In genomic region chr17:68400404-68400735, GRCh38 we compare ENCODE assay signal across 16 cellular contexts. TPM values are rescaled to one million over a fixed set of nuclear protein-coding genes. Genes with fewer than 3 reads are reported as not detected.
A peak's percentile ranks its signal among the peaks of the same experiment; 100 is the strongest.
DNase-seq lines count a peak whose midpoint lies in the region; ATAC-seq, FAIRE-seq and TF ChIP-seq lines count a peak whose summit lies in the region.
"Had no signal": no experiment of that assay in that cellular context is flagged by ENCODE, and none has a peak within 500 bp of the region (broad histone marks: within the 10 kb centered on the region; RNA-seq: fewer than 3 reads in every experiment).

No MANE protein-coding gene starts in this region.

- peaks cover 16% of the 10 kb centered on the region for H3K9me3 Mint-ChIP-seq in T-helper 2 cell treated with Interferon-gamma antibody and Interleukin-4, amounts not matched to agents 5 μg/mL and 100 μg/mL, for 36 hours
- H3K9me3 Mint-ChIP-seq in activated CD4-positive, alpha-beta memory T cell treated with anti-CD3 and anti-CD28 coated beads, Interleukin-2, amount 10 ng/mL, durations not matched to agents 7 days and 5 days: peaks cover 8% of the 10 kb centered on the region
- no peaks in the 10 kb centered on the region for H3K9me3 Mint-ChIP-seq in stimulated activated memory B cell treated with anti-CD40 and anti-IgM and Interleukin-4, amounts not matched to agents 10 μg/mL and 1 μg/mL and 100 μg/mL, for 72 hours
- peaks cover 7% of the 10 kb centered on the region for H3K9me3 Mint-ChIP-seq in CD8-positive, alpha-beta T cell

- WGBS in hepatocyte (ENCODE audit: low lambda C conversion rate, missing lambda C conversion rate): 81% methylated on average over 4 of the region's 4 CpGs
- 90% methylated on average over 4 of the region's 4 CpGs for WGBS in prostate gland
- 74 to 84% methylated on average over 4 of the region's 4 CpGs for whole genome bisulfite sequencing in pancreas, 2 donors

- H2AFZ ChIP-seq in hepatocyte: no peak overlapping the region
- H2AFZ ChIP-seq: PC-9 had no signal

- no peak for ATAC-seq in stimulated activated memory B cell treated with anti-CD40 and anti-IgM and Interleukin-4, amounts not matched to agents 10 μg/mL and 1 μg/mL and 100 μg/mL, for 72 hours
- no peak for ATAC-seq in CD8-positive, alpha-beta T cell
- no peak for ATAC-seq in pancreas

- peak overlapping the region; percentile 63 for H3K27ac Mint-ChIP-seq in T-helper 2 cell treated with Interferon-gamma antibody and Interleukin-4, amounts not matched to agents 5 μg/mL and 100 μg/mL, for 36 hours
- H3K27ac Mint-ChIP-seq in activated CD4-positive, alpha-beta memory T cell treated with anti-CD3 and anti-CD28 coated beads, Interleukin-2, amount 10 ng/mL, durations not matched to agents 7 days and 5 days: peak overlapping the region; percentile 79
- peak overlapping the region; percentile 31 for H3K27ac Mint-ChIP-seq in stimulated activated memory B cell treated with anti-CD40 and anti-IgM and Interleukin-4, amounts not matched to agents 10 μg/mL and 1 μg/mL and 100 μg/mL, for 72 hours
- H3K27ac Mint-ChIP-seq in CD8-positive, alpha-beta T cell: no peak overlapping the region

- H3K27ac ChIP-seq in hepatocyte (peak overlapping the region; percentile 80), prostate gland (no peak overlapping the region), pancreas (no peak overlapping the region)
- H3K27ac ChIP-seq in CD8-positive, alpha-beta T cell (ENCODE audit: low read depth, low read length): no peak overlapping the region
- H3K27ac ChIP-seq: epithelial cell of prostate, KMS-11, PC-9 had no signal

- no peaks in the 10 kb centered on the region for H3K79me2 ChIP-seq in hepatocyte

- DNase-seq in T-helper 2 cell treated with Interferon-gamma antibody and Interleukin-4, amounts not matched to agents 5 μg/mL and 100 μg/mL, for 36 hours (ENCODE audit: low spot score): no peak
- DNase-seq in T-helper 2 cell: no peak
- no peak for DNase-seq in activated CD4-positive, alpha-beta memory T cell treated with anti-CD3 and anti-CD28 coated beads, Interleukin-2, amount 10 ng/mL, durations not matched to agents 7 days and 5 days
- no peak for DNase-seq in hepatocyte (ENCODE audit: low spot score)
- DNase-seq in CD8-positive, alpha-beta T cell: no peak
- DNase-seq in prostate gland (ENCODE audit: low spot score): no peak
- no peak for DNase-seq in pancreas
- DNase-seq: 8988T, activated gamma-delta T cell, kidney, NCI-H1436 treated with DMSO at 0.1 percent for 48 hours, PC-9 had no signal

- peak overlapping the region; percentile 41 for H3K4me2 ChIP-seq in hepatocyte
- H3K4me2 ChIP-seq: KMS-11 had no signal

- H3K4me1 Mint-ChIP-seq in T-helper 2 cell treated with Interferon-gamma antibody and Interleukin-4, amounts not matched to agents 5 μg/mL and 100 μg/mL, for 36 hours (ENCODE audit: low read depth): peaks cover 31% of the 10 kb centered on the region
- H3K4me1 Mint-ChIP-seq in activated CD4-positive, alpha-beta memory T cell treated with anti-CD3 and anti-CD28 coated beads, Interleukin-2, amount 10 ng/mL, durations not matched to agents 7 days and 5 days: peaks cover 40% of the 10 kb centered on the region
- H3K4me1 Mint-ChIP-seq in stimulated activated memory B cell treated with anti-CD40 and anti-IgM and Interleukin-4, amounts not matched to agents 10 μg/mL and 1 μg/mL and 100 μg/mL, for 72 hours: peaks cover 8% of the 10 kb centered on the region
- peaks cover 30% of the 10 kb centered on the region for H3K4me1 Mint-ChIP-seq in CD8-positive, alpha-beta T cell (ENCODE audit: low read depth)

- no peak for FAIRE-seq in pancreas (lab: Jason Lieb, UNC)
- FAIRE-seq: D721Med, kidney had no signal

- intact Hi-C loops in CD8-positive, alpha-beta T cell (cut with DNase I, micrococcal nuclease): no loop called here
- intact Hi-C loops in prostate gland (cut with DNase I): no loop called here
- intact Hi-C loops in pancreas (cut with DNase I): no loop called here

- CTCF ChIA-PET in activated CD4-positive, alpha-beta memory T cell treated with anti-CD3 and anti-CD28 coated beads, Interleukin-2, amount 10 ng/mL, durations not matched to agents 7 days and 5 days (lab: Charles Lee): interaction anchor here (0.6 to 2.3 kb wide), 7 partner anchors 17 to 228 kb away, joined by 3 to 14 read pairs (median 3); no protein-coding TSS in a partner anchor
- CTCF ChIA-PET in CD8-positive, alpha-beta T cell (lab: Charles Lee): interaction anchor here (1.8 to 2.5 kb wide), 4 partner anchors 35 to 137 kb away, joined by 4 to 40 read pairs (median 8); partner anchors contain the start of genes ARSG and SLC16A6

- H3K4me3 ChIP-seq in hepatocyte (no peak overlapping the region), prostate gland (no peak overlapping the region), pancreas (no peak overlapping the region)
- no peak overlapping the region for H3K4me3 ChIP-seq in CD8-positive, alpha-beta T cell (ENCODE audit: low read depth, low read length)
- H3K4me3 ChIP-seq: PC-9 had no signal

- H3K36me3 ChIP-seq in hepatocyte (replicated peaks; ENCODE audit: insufficient read depth, low read depth): no peaks in the 10 kb centered on the region
- no peaks in the 10 kb centered on the region for H3K36me3 ChIP-seq in CD8-positive, alpha-beta T cell (ENCODE audit: insufficient read depth, low read length)
- no peaks in the 10 kb centered on the region for H3K36me3 ChIP-seq in prostate gland
- no peaks in the 10 kb centered on the region for H3K36me3 ChIP-seq in pancreas

- peaks cover 35% of the 10 kb centered on the region for H3K36me3 Mint-ChIP-seq in T-helper 2 cell treated with Interferon-gamma antibody and Interleukin-4, amounts not matched to agents 5 μg/mL and 100 μg/mL, for 36 hours (ENCODE audit: low read depth)
- H3K36me3 Mint-ChIP-seq in activated CD4-positive, alpha-beta memory T cell treated with anti-CD3 and anti-CD28 coated beads, Interleukin-2, amount 10 ng/mL, durations not matched to agents 7 days and 5 days (ENCODE audit: low read depth): peaks cover 28% of the 10 kb centered on the region
- H3K36me3 Mint-ChIP-seq in stimulated activated memory B cell treated with anti-CD40 and anti-IgM and Interleukin-4, amounts not matched to agents 10 μg/mL and 1 μg/mL and 100 μg/mL, for 72 hours: peaks cover 5% of the 10 kb centered on the region
- peaks cover 16% of the 10 kb centered on the region for H3K36me3 Mint-ChIP-seq in CD8-positive, alpha-beta T cell

- no peaks in the 10 kb centered on the region for H3K9me3 ChIP-seq in hepatocyte (ENCODE audit: low read depth)
- H3K9me3 ChIP-seq in CD8-positive, alpha-beta T cell (ENCODE audit: low read length): no peaks in the 10 kb centered on the region
- no peaks in the 10 kb centered on the region for H3K9me3 ChIP-seq in prostate gland
- H3K9me3 ChIP-seq in pancreas: no peaks in the 10 kb centered on the region

- no peaks in the 10 kb centered on the region for H3K27me3 ChIP-seq in hepatocyte
- H3K27me3 ChIP-seq in CD8-positive, alpha-beta T cell (ENCODE audit: insufficient read depth, low read length): no peaks in the 10 kb centered on the region
- no peaks in the 10 kb centered on the region for H3K27me3 ChIP-seq in prostate gland (replicated peaks; ENCODE audit: insufficient read depth)
- H3K27me3 ChIP-seq in pancreas: no peaks in the 10 kb centered on the region

- no peaks in the 10 kb centered on the region for H3K9me2 ChIP-seq in hepatocyte (replicated peaks; ENCODE audit: insufficient read depth)

- POLR2A ChIA-PET in activated CD4-positive, alpha-beta memory T cell treated with anti-CD3 and anti-CD28 coated beads, Interleukin-2, amount 10 ng/mL, durations not matched to agents 7 days and 5 days (lab: Charles Lee): interaction anchor here (2.5 to 3.9 kb wide), 2 partner anchors 46 to 109 kb away, joined by 13 to 53 read pairs; partner anchors contain the start of genes ARSG and SLC16A6
- POLR2A ChIA-PET in CD8-positive, alpha-beta T cell (lab: Charles Lee): interaction anchor here (0.5 to 1.2 kb wide), 2 partner anchors 47 to 243 kb away, joined by 3 to 5 read pairs; no protein-coding TSS in a partner anchor

- H4K20me1 ChIP-seq in hepatocyte (ENCODE audit: insufficient read depth, poor library complexity, severe bottlenecking): no peaks in the 10 kb centered on the region

- H3K4me3 Mint-ChIP-seq in T-helper 2 cell treated with Interferon-gamma antibody and Interleukin-4, amounts not matched to agents 5 μg/mL and 100 μg/mL, for 36 hours: peak overlapping the region; percentile 32
- H3K4me3 Mint-ChIP-seq in activated CD4-positive, alpha-beta memory T cell treated with anti-CD3 and anti-CD28 coated beads, Interleukin-2, amount 10 ng/mL, durations not matched to agents 7 days and 5 days: no peak overlapping the region
- H3K4me3 Mint-ChIP-seq in stimulated activated memory B cell treated with anti-CD40 and anti-IgM and Interleukin-4, amounts not matched to agents 10 μg/mL and 1 μg/mL and 100 μg/mL, for 72 hours: no peak overlapping the region
- H3K4me3 Mint-ChIP-seq in CD8-positive, alpha-beta T cell: no peak overlapping the region

- no peak for TF ChIP-seq CTCF in hepatocyte (IDR thresholded peaks at IDR 0.05; ENCODE audit: poor library complexity)
- no peak for TF ChIP-seq CTCF in CD8-positive, alpha-beta T cell (IDR thresholded peaks at IDR 0.05)
- TF ChIP-seq CTCF in prostate gland (IDR thresholded peaks at IDR 0.05): no peak
- TF ChIP-seq CTCF in pancreas (IDR thresholded peaks at IDR 0.05): no peak

- TF ChIP-seq POLR2A in prostate gland (IDR thresholded peaks at IDR 0.05): no peak

- H3K4me1 ChIP-seq in hepatocyte (ENCODE audit: insufficient read depth): peaks cover 5% of the 10 kb centered on the region
- peaks cover 14% of the 10 kb centered on the region for H3K4me1 ChIP-seq in CD8-positive, alpha-beta T cell (ENCODE audit: insufficient read depth, low read length)
- H3K4me1 ChIP-seq in prostate gland (replicated peaks): no peaks in the 10 kb centered on the region
- H3K4me1 ChIP-seq in pancreas: no peaks in the 10 kb centered on the region

- H3K27me3 Mint-ChIP-seq in T-helper 2 cell treated with Interferon-gamma antibody and Interleukin-4, amounts not matched to agents 5 μg/mL and 100 μg/mL, for 36 hours (ENCODE audit: low read depth): no peaks in the 10 kb centered on the region
- H3K27me3 Mint-ChIP-seq in activated CD4-positive, alpha-beta memory T cell treated with anti-CD3 and anti-CD28 coated beads, Interleukin-2, amount 10 ng/mL, durations not matched to agents 7 days and 5 days: no peaks in the 10 kb centered on the region
- H3K27me3 Mint-ChIP-seq in stimulated activated memory B cell treated with anti-CD40 and anti-IgM and Interleukin-4, amounts not matched to agents 10 μg/mL and 1 μg/mL and 100 μg/mL, for 72 hours: no peaks in the 10 kb centered on the region
- H3K27me3 Mint-ChIP-seq in CD8-positive, alpha-beta T cell (ENCODE audit: low read depth): no peaks in the 10 kb centered on the region

RNA-seq across cellular contexts. Expression of gene WIPI1, which starts 56.9 kb away (rescaled TPM):
- total RNA-seq in activated CD4-positive, alpha-beta memory T cell treated with anti-CD3 and anti-CD28 coated beads, Interleukin-2, amount 10 ng/mL, durations not matched to agents 7 days and 5 days: 10 to 100 TPM; 60.0 to 62.7 TPM
- total RNA-seq in hepatocyte: 67.4 and 84.0 TPM in 2 replicates
- polyA plus RNA-seq in hepatocyte: 79.6 and 91.3 TPM in 2 replicates
- total RNA-seq in CD8-positive, alpha-beta T cell: 1 to 10 TPM; 2.4 to 2.5 TPM
- 10 to 100 TPM; 24.2 to 37.7 TPM for total RNA-seq in prostate gland
- 10 to 100 TPM; 23.3 to 32.2 (median 27.1) TPM for total RNA-seq in pancreas
- 10 to 100 TPM; 14.0 to 15.7 TPM for polyA plus RNA-seq in pancreas

Comparison
In these comparisons a context has a peak if more than half of its experiments do, and no peak if none do; other contexts are left out.
1. RNA of gene WIPI1, which starts 56.9 kb away (total RNA-seq): 67.4 to 84.0 TPM in hepatocyte, 60.0 to 62.7 TPM in activated CD4-positive, alpha-beta memory T cell treated with anti-CD3 and anti-CD28 coated beads, Interleukin-2, amount 10 ng/mL, durations not matched to agents 7 days and 5 days, 24.2 to 37.7 TPM in prostate gland and 23.3 to 32.2 TPM in pancreas; 2.4 to 2.5 TPM in CD8-positive, alpha-beta T cell; every median in the first group is over 4 times any median in the second.